Comparison of ENCODE assay signal across 9 cellular contexts in the genomic region with DNA sequence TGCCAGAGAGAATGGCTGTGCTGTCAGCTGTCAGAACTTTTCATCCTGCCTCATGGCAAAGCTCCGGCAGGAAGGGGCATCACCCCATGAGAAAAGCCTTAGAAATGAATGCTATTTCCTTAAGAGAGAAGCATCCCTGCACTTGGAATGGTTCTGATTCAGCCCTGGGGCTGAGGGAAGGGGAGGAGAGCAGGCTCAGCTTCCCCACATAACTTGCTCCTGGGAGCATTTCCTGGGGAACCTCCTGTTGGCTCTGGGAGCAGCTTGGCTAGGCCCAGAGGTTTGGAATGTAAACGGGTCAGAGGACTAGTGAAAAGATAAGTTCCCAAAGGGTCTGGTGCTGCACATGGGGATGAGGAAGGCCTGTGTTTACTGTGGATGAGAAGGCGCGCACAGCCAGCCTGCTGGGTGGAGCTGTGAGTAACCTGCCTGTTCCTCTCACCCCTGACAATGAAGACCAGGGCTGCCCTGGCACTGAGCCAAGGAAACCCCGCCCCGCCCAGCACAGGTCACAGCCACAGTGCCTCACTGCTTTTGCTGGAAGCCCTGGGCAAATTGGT. TPM values are rescaled to one million over a fixed set of nuclear protein-coding genes. Genes with fewer than 3 reads are reported as not detected.
A peak's percentile ranks its signal among the peaks of the same experiment; 100 is the strongest.
DNase-seq lines count a peak whose midpoint lies in the region; ATAC-seq and TF ChIP-seq lines count a peak whose summit lies in the region.
"Had no signal": no experiment of that assay in that cellular context is flagged by ENCODE, and none has a peak within 500 bp of the region (broad histone marks: within the 10 kb centered on the region; RNA-seq: fewer than 3 reads in every experiment).

No MANE protein-coding gene starts in this region.

- no peaks in the 10 kb centered on the region for H3K9me2 ChIP-seq in OCI-LY7 (ENCODE audit: insufficient read depth, low read length)

- peak; percentile 41 for DNase-seq in activated gamma-delta T cell treated with Interleukin-2 at 50 U/mL for 16 hours
- DNase-seq in activated gamma-delta T cell (lab: John Stamatoyannopoulos, UW), result no peak
- peak; percentile 76 for DNase-seq in OCI-LY7 (ENCODE audit: low spot score)
- peak; percentile 48 for DNase-seq in activated naive CD4-positive, alpha-beta T cell treated with anti-CD3 and anti-CD28 coated beads, Interleukin-2, amount 10 ng/mL, durations not matched to agents 7 days and 5 days
- peak; percentile 29 to 69 for DNase-seq in heart right ventricle
- DNase-seq in stimulated activated CD4-positive, alpha-beta T cell treated with anti-CD3 and anti-CD28 coated beads, Interleukin-1b, Interleukin-23, amount 100 ng/mL, for 4 hours (ENCODE audit: low read depth in 2 of 2), result peak; percentile 25 to 45
- DNase-seq in retina, result no peak
- no peak for DNase-seq in NCI-H1048 (lab: John Stamatoyannopoulos, UW)

- H3K36me3 ChIP-seq in OCI-LY7 (ENCODE audit: insufficient read depth, low read length) (no peaks in the 10 kb centered on the region), heart right ventricle (peaks cover 0 to 26% (median 0%) of the 10 kb centered on the region in 9 donors)

- WGBS in heart right ventricle, 2 donors, result 21 to 37% methylated on average over 6 of the region's 6 CpGs

- H2AFZ ChIP-seq in OCI-LY7 (ENCODE audit: low read length), result peak overlapping the region; percentile 81

- no peak overlapping the region for H3K27ac Mint-ChIP-seq in activated naive CD4-positive, alpha-beta T cell treated with anti-CD3 and anti-CD28 coated beads, Interleukin-2, amount 10 ng/mL, durations not matched to agents 7 days and 5 days

- peak overlapping the region; percentile 34 for H3K4me2 ChIP-seq in OCI-LY7 (ENCODE audit: low read length)

- POLR2A ChIA-PET in OCI-LY7 (lab: Charles Lee), result no interaction called here

- CTCF ChIA-PET in OCI-LY7 (lab: Charles Lee; ENCODE audit: unreplicated experiment), result interaction anchor here (1.2 kb wide), 1 partner anchor 213 kb away, joined by 3 read pairs; no protein-coding TSS in a partner anchor
- CTCF ChIA-PET in activated naive CD4-positive, alpha-beta T cell treated with anti-CD3 and anti-CD28 coated beads, Interleukin-2, amount 10 ng/mL, durations not matched to agents 7 days and 5 days (lab: Charles Lee), result interaction anchor here (0.6 to 4.9 kb wide), 6 partner anchors 8 to 213 kb away, joined by 3 to 25 read pairs (median 3); no protein-coding TSS in a partner anchor

- H3K79me2 ChIP-seq in OCI-LY7 (ENCODE audit: insufficient read depth, low read depth, low read length), result no peaks in the 10 kb centered on the region

- ATAC-seq in heart right ventricle, result peak; percentile 26 to 72 (median 49)

- no peaks in the 10 kb centered on the region for H3K36me3 Mint-ChIP-seq in activated naive CD4-positive, alpha-beta T cell treated with anti-CD3 and anti-CD28 coated beads, Interleukin-2, amount 10 ng/mL, durations not matched to agents 7 days and 5 days

- H4K20me1 ChIP-seq in OCI-LY7 (ENCODE audit: insufficient read depth, low read length), result no peaks in the 10 kb centered on the region

- H3K4me3 ChIP-seq in OCI-LY7 (ENCODE audit: low read depth, low read length, poor library complexity, severe bottlenecking) (no peak overlapping the region), heart right ventricle (peak overlapping the region in 7 of 10 donors; percentile 10 to 60 (median 22))

- H3K4me1 Mint-ChIP-seq in activated naive CD4-positive, alpha-beta T cell treated with anti-CD3 and anti-CD28 coated beads, Interleukin-2, amount 10 ng/mL, durations not matched to agents 7 days and 5 days, result peaks cover 5% of the 10 kb centered on the region

- intact Hi-C loops in OCI-LY7 (cut with micrococcal nuclease; ENCODE audit: unreplicated experiment) (no loop called here), heart right ventricle (cut with DNase I) (loop anchor here in 2 of 10 donors (5.0 to 10.0 kb wide), 2 partner anchors 38 to 216 kb away; no protein-coding TSS in a partner anchor)

- TF ChIP-seq CTCF in OCI-LY7 (conservative IDR thresholded peaks at IDR 0.05; ENCODE audit: low read length) (no peak), heart right ventricle (IDR thresholded peaks at IDR 0.05) (no peak)

- H3K27me3 ChIP-seq in heart right ventricle, result no peaks in the 10 kb centered on the region

- H3K27ac ChIP-seq in OCI-LY7 (ENCODE audit: low read depth, low read length, poor library complexity, severe bottlenecking), result no peak overlapping the region
- H3K27ac ChIP-seq in heart right ventricle, result peak overlapping the region in 9 of 10 donors; percentile 55 to 74 (median 64)

- peaks cover 45% of the 10 kb centered on the region for H3K27me3 Mint-ChIP-seq in activated naive CD4-positive, alpha-beta T cell treated with anti-CD3 and anti-CD28 coated beads, Interleukin-2, amount 10 ng/mL, durations not matched to agents 7 days and 5 days

- BruUV-seq in OCI-LY7 (replicated peaks; lab: Mats Ljungman, UMichigan), result no TSS peak

- H3K4me1 ChIP-seq in OCI-LY7 (ENCODE audit: insufficient read depth, low read length, poor library complexity, severe bottlenecking) (peaks cover 17% of the 10 kb centered on the region), heart right ventricle (peaks cover 7 to 51% (median 22%) of the 10 kb centered on the region in 9 donors)

- H3K9me3 Mint-ChIP-seq in activated naive CD4-positive, alpha-beta T cell treated with anti-CD3 and anti-CD28 coated beads, Interleukin-2, amount 10 ng/mL, durations not matched to agents 7 days and 5 days, result no peaks in the 10 kb centered on the region

- H3K4me3 Mint-ChIP-seq in activated naive CD4-positive, alpha-beta T cell treated with anti-CD3 and anti-CD28 coated beads, Interleukin-2, amount 10 ng/mL, durations not matched to agents 7 days and 5 days, result no peak overlapping the region

- H3K9me3 ChIP-seq in OCI-LY7 (ENCODE audit: low read length), result no peaks in the 10 kb centered on the region
- H3K9me3 ChIP-seq in heart right ventricle, result no peaks in the 10 kb centered on the region

RNA-seq across cellular contexts. Expression of gene PRELP, which starts 5.0 kb away (rescaled TPM):
- total RNA-seq in OCI-LY7 (2014; rRNA removed; shearing (Covaris generic)), result 0.03 TPM in 1 of 2 replicates, not detected in the other
- total RNA-seq in OCI-LY7 (2022) (not detected in 2 replicates), heart right ventricle (10 to 100 TPM in 7 of 10 donors, 1 to 10 TPM in 3; 3.3 to 37.1 (median 14.1) TPM)
- polyA plus RNA-seq in heart right ventricle, result 10 to 100 TPM; 15.0 to 15.3 TPM

RNA-seq across cellular contexts. Expression of gene OPTC, which starts 13.3 kb away (rescaled TPM):
- not detected in 2 replicates for total RNA-seq in OCI-LY7 (2014; rRNA removed; shearing (Covaris generic))
- not detected in 2 replicates for total RNA-seq in OCI-LY7 (2022)
- total RNA-seq in heart right ventricle, result not detected
- polyA plus RNA-seq in heart right ventricle, result not detected
- polyA plus RNA-seq: adipose tissue had no signal

Comparison
In these comparisons a context has a peak if more than half of its experiments do, and no peak if none do; other contexts are left out.
1. DNase-seq: peak in activated gamma-delta T cell treated with Interleukin-2 at 50 U/mL for 16 hours (single experiment), OCI-LY7 (single experiment), activated naive CD4-positive, alpha-beta T cell treated with anti-CD3 and anti-CD28 coated beads, Interleukin-2, amount 10 ng/mL, durations not matched to agents 7 days and 5 days (single experiment), heart right ventricle (2 of 2) and stimulated activated CD4-positive, alpha-beta T cell treated with anti-CD3 and anti-CD28 coated beads, Interleukin-1b, Interleukin-23, amount 100 ng/mL, for 4 hours (2 of 2); none in activated gamma-delta T cell (single experiment), retina (single experiment) and NCI-H1048 (single experiment).
2. RNA of gene PRELP, which starts 5.0 kb away (total RNA-seq): 3.3 to 37.1 TPM in heart right ventricle; 0.03 TPM in OCI-LY7; every median in the first group is over 4 times any median in the second.